16 cellular contexts compared by ENCODE assay signal in the genomic region with DNA sequence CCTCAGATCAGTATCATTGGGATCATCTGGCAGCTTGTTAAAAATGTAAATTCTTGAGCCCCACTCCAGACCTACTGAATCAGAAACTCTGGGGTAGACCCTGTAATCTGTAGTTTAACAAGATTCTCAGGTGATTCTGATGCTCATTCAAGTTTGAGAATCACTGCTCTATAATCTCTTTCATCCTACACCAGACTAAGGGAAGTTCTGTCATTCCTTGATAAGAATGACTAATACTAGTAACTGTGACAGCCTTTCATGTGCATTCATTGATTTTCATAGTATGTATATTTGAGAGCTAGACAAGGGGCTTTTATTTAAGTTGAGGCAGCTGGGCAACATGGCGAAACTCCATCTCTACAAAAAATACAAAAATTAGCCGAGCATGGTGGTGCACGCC.
"Had no signal": no experiment of that assay in that cellular context is flagged by ENCODE, and none has a peak within 500 bp of the region (broad histone marks: within the 10 kb centered on the region; RNA-seq: fewer than 3 reads in every experiment).

No MANE protein-coding gene starts in this region.

- DNase-seq: activated CD4-positive, alpha-beta memory T cell treated with anti-CD3 and anti-CD28 coated beads, Interleukin-2, amount 10 ng/mL, durations not matched to agents 7 days and 5 days; activated CD4-positive, alpha-beta T cell treated with anti-CD3 and anti-CD28 coated beads for 48 hours; activated gamma-delta T cell; aorta; effector CD4-positive, alpha-beta T cell; erythroblast; foreskin fibroblast; heart right ventricle; islet precursor cell; left cardiac atrium; midbrain; ovary; spleen; stimulated activated CD4-positive, alpha-beta T cell treated with anti-CD3 and anti-CD28 coated beads, Interleukin-4, amount 100 ng/mL, for 1 hour; stimulated activated naive CD4-positive, alpha-beta T cell treated with Interleukin-2 at 50 U/mL for 16 hours had no signal

- ATAC-seq: heart right ventricle, left cardiac atrium, WTC11 had no signal
